In genomic region chr3:129119365-129120100, GRCh38 we compare ENCODE assay signal across 8 cellular contexts. TPM values are rescaled to one million over a fixed set of nuclear protein-coding genes. Genes with fewer than 3 reads are reported as not detected.
DNase-seq lines count a peak whose midpoint lies in the region; ATAC-seq and TF ChIP-seq lines count a peak whose summit lies in the region.

No MANE protein-coding gene starts in this region.

- peaks cover 10% of the 10 kb centered on the region for H3K27me3 Mint-ChIP-seq in GM23338 (ENCODE audit: insufficient read depth, low read depth, poor library complexity)

- H3K27ac ChIP-seq in GM23338 (ENCODE audit: low read depth) (peak overlapping the region; percentile 95), esophagus squamous epithelium (peak overlapping the region; percentile 88 to 97 (median 94)), prostate gland (peak overlapping the region; percentile 92 to 94)

- H3K4me3 ChIP-seq in GM23338 (peak overlapping the region; percentile 62), esophagus squamous epithelium (peak overlapping the region; percentile 57 to 91 (median 71)), prostate gland (peak overlapping the region; percentile 77 to 97)

- H3K4me1 ChIP-seq in GM23338 (ENCODE audit: insufficient read depth) (peaks cover 55% of the 10 kb centered on the region), esophagus squamous epithelium (peaks cover 16 to 65% (median 21%) of the 10 kb centered on the region in 3 donors), prostate gland (replicated peaks) (peaks cover 11% of the 10 kb centered on the region)

- peaks cover 60% of the 10 kb centered on the region for H3K4me1 Mint-ChIP-seq in GM23338

- H3K36me3 Mint-ChIP-seq in GM23338 (ENCODE audit: low read depth): peaks cover 5% of the 10 kb centered on the region

- ATAC-seq in GM23338 (no peak), GM18867 (IDR thresholded peaks at IDR 0.05; ENCODE audit: unreplicated experiment) (no peak)

- 0 out of 2 replicates have a peak, but pooled peaks cover 3% of the 10 kb centered on the region for H3K36me3 ChIP-seq in GM23338 (ENCODE audit: insufficient read depth)
- H3K36me3 ChIP-seq in esophagus squamous epithelium: peaks cover 0 to 14% (median 0%) of the 10 kb centered on the region in 3 donors
- no peaks in the 10 kb centered on the region for H3K36me3 ChIP-seq in prostate gland

- H3K4me2 ChIP-seq in GM23338: peak overlapping the region; percentile 81

- intact Hi-C loops in esophagus squamous epithelium (cut with DNase I): no loop called here
- intact Hi-C loops in prostate gland (cut with DNase I): no loop called here

- H3K79me2 ChIP-seq in GM23338 (replicated peaks; ENCODE audit: insufficient read depth): peaks cover 57% of the 10 kb centered on the region

- peaks cover 4% of the 10 kb centered on the region; the same call in 1 of the 2 replicates for H4K20me1 ChIP-seq in GM23338 (replicated peaks; ENCODE audit: insufficient read depth)

- peak overlapping the region; percentile 95 for H3K27ac Mint-ChIP-seq in GM23338

- H3K9me3 ChIP-seq in esophagus squamous epithelium: no peaks in the 10 kb centered on the region
- no peaks in the 10 kb centered on the region for H3K9me3 ChIP-seq in prostate gland

- peaks cover 8% of the 10 kb centered on the region for H3F3A ChIP-seq in GM23338 (replicated peaks; ENCODE audit: low read depth)

- H3K9me2 ChIP-seq in GM23338 (ENCODE audit: insufficient read depth): no peaks in the 10 kb centered on the region

- H2AFZ ChIP-seq in GM23338: no peak overlapping the region

- 27 to 39% methylated on average over 5 to 13 of the region's 13 CpGs for WGBS in esophagus squamous epithelium, 2 donors
- 23% methylated on average over 13 of the region's 13 CpGs for WGBS in prostate gland

- TF ChIP-seq POLR2A in esophagus squamous epithelium (IDR thresholded peaks at IDR 0.05): no peak
- TF ChIP-seq POLR2A in prostate gland (IDR thresholded peaks at IDR 0.05): no peak

- H3K4me3 Mint-ChIP-seq in GM23338: peak overlapping the region; percentile 74

- H3K27me3 ChIP-seq in GM23338 (ENCODE audit: insufficient read depth) (no peaks in the 10 kb centered on the region), esophagus squamous epithelium (no peaks in the 10 kb centered on the region), prostate gland (replicated peaks; ENCODE audit: insufficient read depth) (no peaks in the 10 kb centered on the region)

- DNase-seq in GM23338 (ENCODE audit: low spot score) (no peak), SW480 (ENCODE audit: low spot score) (peak; percentile 47), esophagus squamous epithelium (lab: John Stamatoyannopoulos, UW) (no peak), prostate gland (ENCODE audit: low spot score) (peak; percentile 62), NCI-H1092 treated with DMSO at 0.1 percent for 48 hours (lab: John Stamatoyannopoulos, UW) (no peak), GOT3 (lab: John Stamatoyannopoulos, UW) (no peak), COLO668 (lab: John Stamatoyannopoulos, UW; ENCODE audit: unreplicated experiment) (no peak)

- H3K9me3 Mint-ChIP-seq in GM23338: no peaks in the 10 kb centered on the region; the same call in 2 of the 3 replicates

- no peak for TF ChIP-seq CTCF in GM23338 (conservative IDR thresholded peaks at IDR 0.05; ENCODE audit: low read depth in 2 of 2)
- no peak for TF ChIP-seq CTCF in esophagus squamous epithelium (IDR thresholded peaks at IDR 0.05)
- TF ChIP-seq CTCF in prostate gland (IDR thresholded peaks at IDR 0.05): no peak

TF ChIP-seq in GM23338, 12 proteins besides CTCF, POLR2A, EP300 and RAD21:
- TF ChIP-seq STAT1 (IDR thresholded peaks at IDR 0.05; ENCODE audit: unreplicated experiment): no peak
- no peak for TF ChIP-seq JUNB (IDR thresholded peaks at IDR 0.05; ENCODE audit: unreplicated experiment)
- TF ChIP-seq ZNF331 (CRISPR knock-in tag; IDR thresholded peaks at IDR 0.05; ENCODE audit: low read depth): no peak
- TF ChIP-seq CREB1 (CRISPR knock-in tag; IDR thresholded peaks at IDR 0.05; ENCODE audit: low read depth): no peak
- no peak for TF ChIP-seq POLR2AphosphoS5 (IDR thresholded peaks at IDR 0.05; ENCODE audit: low read depth)
- TF ChIP-seq, protein P1, sequence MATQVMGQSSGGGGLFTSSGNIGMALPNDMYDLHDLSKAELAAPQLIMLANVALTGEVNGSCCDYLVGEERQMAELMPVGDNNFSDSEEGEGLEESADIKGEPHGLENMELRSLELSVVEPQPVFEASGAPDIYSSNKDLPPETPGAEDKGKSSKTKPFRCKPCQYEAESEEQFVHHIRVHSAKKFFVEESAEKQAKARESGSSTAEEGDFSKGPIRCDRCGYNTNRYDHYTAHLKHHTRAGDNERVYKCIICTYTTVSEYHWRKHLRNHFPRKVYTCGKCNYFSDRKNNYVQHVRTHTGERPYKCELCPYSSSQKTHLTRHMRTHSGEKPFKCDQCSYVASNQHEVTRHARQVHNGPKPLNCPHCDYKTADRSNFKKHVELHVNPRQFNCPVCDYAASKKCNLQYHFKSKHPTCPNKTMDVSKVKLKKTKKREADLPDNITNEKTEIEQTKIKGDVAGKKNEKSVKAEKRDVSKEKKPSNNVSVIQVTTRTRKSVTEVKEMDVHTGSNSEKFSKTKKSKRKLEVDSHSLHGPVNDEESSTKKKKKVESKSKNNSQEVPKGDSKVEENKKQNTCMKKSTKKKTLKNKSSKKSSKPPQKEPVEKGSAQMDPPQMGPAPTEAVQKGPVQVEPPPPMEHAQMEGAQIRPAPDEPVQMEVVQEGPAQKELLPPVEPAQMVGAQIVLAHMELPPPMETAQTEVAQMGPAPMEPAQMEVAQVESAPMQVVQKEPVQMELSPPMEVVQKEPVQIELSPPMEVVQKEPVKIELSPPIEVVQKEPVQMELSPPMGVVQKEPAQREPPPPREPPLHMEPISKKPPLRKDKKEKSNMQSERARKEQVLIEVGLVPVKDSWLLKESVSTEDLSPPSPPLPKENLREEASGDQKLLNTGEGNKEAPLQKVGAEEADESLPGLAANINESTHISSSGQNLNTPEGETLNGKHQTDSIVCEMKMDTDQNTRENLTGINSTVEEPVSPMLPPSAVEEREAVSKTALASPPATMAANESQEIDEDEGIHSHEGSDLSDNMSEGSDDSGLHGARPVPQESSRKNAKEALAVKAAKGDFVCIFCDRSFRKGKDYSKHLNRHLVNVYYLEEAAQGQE (IDR thresholded peaks at IDR 0.05; ENCODE audit: unreplicated experiment): no peak
- TF ChIP-seq EZH2 (IDR thresholded peaks at IDR 0.05; ENCODE audit: low read depth, unreplicated experiment): no peak
- no peak for TF ChIP-seq NANOG (IDR thresholded peaks at IDR 0.05; ENCODE audit: borderline replicate concordance)
- no peak for TF ChIP-seq ZNF114 (CRISPR knock-in tag; IDR thresholded peaks at IDR 0.05)

RNA-seq across cellular contexts. Expression of gene RAB43, which starts 2.1 kb away (rescaled TPM):
- 32.5 and 37.0 TPM in 2 replicates for total RNA-seq in GM23338 (2014; rRNA removed; shearing (Covaris generic))
- 5.7 and 7.3 TPM in 2 replicates for polyA plus RNA-seq in GM23338 (2016; fragmentation: Nextera tagmentation; extraction: Ambion mirVana)
- 10 to 100 TPM in 1 of 4 donors, 1 to 10 TPM in 3; 4.6 to 11.1 (median 7.9) TPM for total RNA-seq in esophagus squamous epithelium
- 10 to 100 TPM; 35.9 to 52.3 TPM for total RNA-seq in prostate gland

RNA-seq across cellular contexts. Expression of gene ISY1, which starts 41.3 kb away (rescaled TPM):
- total RNA-seq in GM23338 (2014; rRNA removed; shearing (Covaris generic)): 10.0 and 11.3 TPM in 2 replicates
- polyA plus RNA-seq in GM23338 (2016; fragmentation: Nextera tagmentation; extraction: Ambion mirVana): 20.2 and 23.6 TPM in 2 replicates
- total RNA-seq in esophagus squamous epithelium (10 to 100 TPM in 3 of 4 donors, 1 to 10 TPM in 1; 6.0 to 26.3 (median 19.6) TPM), prostate gland (10 to 100 TPM; 22.3 to 29.1 TPM)

RNA-seq across cellular contexts. Expression of gene GP9, which starts 59.0 kb away (rescaled TPM):
- not detected in 2 replicates for total RNA-seq in GM23338 (2014; rRNA removed; shearing (Covaris generic))
- polyA plus RNA-seq in GM23338 (2016; fragmentation: Nextera tagmentation; extraction: Ambion mirVana): not detected in 2 replicates
- total RNA-seq in esophagus squamous epithelium: not detected
- total RNA-seq in prostate gland: not detected

Comparison
In these comparisons a context has a peak if more than half of its experiments do, and no peak if none do; other contexts are left out.
1. DNase-seq: peak in SW480 (single experiment) and prostate gland (single experiment); none in GM23338 (single experiment), esophagus squamous epithelium (single experiment), NCI-H1092 treated with DMSO at 0.1 percent for 48 hours (single experiment), GOT3 (single experiment) and COLO668 (single experiment).
2. Peak in every context shown above with its lines, with median percentiles within 50 percentile points of each other: H3K27ac ChIP-seq and H3K4me3 ChIP-seq.